ENCODE assay signal across 8 cellular contexts in genomic region chr17:48037924-48038323, GRCh38. TPM values are rescaled to one million over a fixed set of nuclear protein-coding genes. Genes with fewer than 3 reads are reported as not detected.
A peak's percentile ranks its signal among the peaks of the same experiment; 100 is the strongest.
DNase-seq lines count a peak whose midpoint lies in the region; TF ChIP-seq lines count a peak whose summit lies in the region.

No MANE protein-coding gene starts in this region.

- H3K4me2 ChIP-seq in SK-N-SH (peak overlapping the region; percentile 69; the same call in 1 of the 2 replicates), fibroblast of lung (ENCODE audit: extremely low read depth, insufficient read depth, low read length) (peak overlapping the region; percentile 59)

- POLR2A ChIA-PET in SK-N-SH (lab: Yijun Ruan, JAX), result interaction anchor here (3.1 to 3.8 kb wide), 2 partner anchors 10 to 11 kb away, joined by 8 to 34 read pairs; partner anchors contain the start of gene NFE2L1

- TF ChIP-seq RAD21 in SK-N-SH (IDR thresholded peaks at IDR 0.05; ENCODE audit: low read length), result no peak

- no peaks in the 10 kb centered on the region for H3K9me3 ChIP-seq in SK-N-SH
- no peaks in the 10 kb centered on the region for H3K9me3 ChIP-seq in fibroblast of lung (ENCODE audit: control insufficient read depth, insufficient read depth, low read depth, low read length)

- H3K36me3 ChIP-seq in SK-N-SH (replicated peaks in 1 of 2; ENCODE audit: control insufficient read depth in 1 of 2, insufficient read depth in 2 of 2, low read length in 1 of 2) (no peaks in the 10 kb centered on the region), fibroblast of lung (ENCODE audit: control insufficient read depth, insufficient read depth, low read length) (peaks cover 3% of the 10 kb centered on the region)

- H3K9me2 ChIP-seq in SK-N-SH, result no peaks in the 10 kb centered on the region

- 51% methylated on average over 8 of the region's 8 CpGs for WGBS in SK-N-SH (ENCODE audit: low lambda C conversion rate)

- H3F3A ChIP-seq in SK-N-SH (replicated peaks; ENCODE audit: insufficient read depth), result peaks cover 5% of the 10 kb centered on the region

- no peak for TF ChIP-seq EP300 in SK-N-SH (IDR thresholded peaks at IDR 0.05; ENCODE audit: borderline replicate concordance in 1 of 2, low read depth in 1 of 2, low read length in 1 of 2)

- peak overlapping the region; percentile 21 to 56; a peak in 3 of 4 replicates for H3K4me3 ChIP-seq in SK-N-SH (ENCODE audit: low read depth in 2 of 2, low read length in 1 of 2)
- H3K4me3 ChIP-seq in fibroblast of lung (replicated peaks in 1 of 4; ENCODE audit: control extremely low read depth in 1 of 4, insufficient read depth in 1 of 4, low read depth in 3 of 4, low read length in 4 of 4), result peak overlapping the region in 2 of 4 experiments; percentile 31 to 45
- H3K4me3 ChIP-seq in retinal pigment epithelial cell (ENCODE audit: low read length), result peak overlapping the region; percentile 29

- DNase-seq in EL (peak; percentile 41), SK-N-SH (no peak), fibroblast of lung (ENCODE audit: low read depth in 2 of 2) (no peak), retinal pigment epithelial cell (ENCODE audit: low read depth) (no peak), dermis blood vessel endothelial cell (no peak), hippocampal formation (lab: John Stamatoyannopoulos, UW) (no peak), cortex of kidney (lab: John Stamatoyannopoulos, UW) (no peak)
- no peak for DNase-seq in activated CD4-positive, alpha-beta T cell treated with anti-CD3 and anti-CD28 coated beads for 4 hours

- H2AFZ ChIP-seq in SK-N-SH (ENCODE audit: low read depth) (peak overlapping the region; percentile 96), fibroblast of lung (ENCODE audit: low read length) (peak overlapping the region; percentile 88)

- H3K79me2 ChIP-seq in SK-N-SH (ENCODE audit: insufficient read depth), result no peaks in the 10 kb centered on the region
- H3K79me2 ChIP-seq in fibroblast of lung (ENCODE audit: control insufficient read depth, insufficient read depth, low read length), result no peaks in the 10 kb centered on the region

- CTCF ChIA-PET in SK-N-SH (lab: Yijun Ruan, JAX), result interaction anchor here (0.6 to 31.3 kb wide), 11 partner anchors 9 to 109 kb away, joined by 3 to 1200 read pairs (median 4); partner anchors contain the start of genes NFE2L1 and SNX11

- H3K9ac ChIP-seq in SK-N-SH, result peak overlapping the region; percentile 47; the same call in 1 of the 2 replicates
- peak overlapping the region; percentile 40 for H3K9ac ChIP-seq in fibroblast of lung (ENCODE audit: insufficient read depth, low read length)

- H3K27me3 ChIP-seq in SK-N-SH (ENCODE audit: insufficient read depth), result no peaks in the 10 kb centered on the region
- H3K27me3 ChIP-seq in fibroblast of lung (ENCODE audit: control insufficient read depth, insufficient read depth, low read length), result no peaks in the 10 kb centered on the region

- H3K27ac ChIP-seq in SK-N-SH (ENCODE audit: low read depth in 2 of 2, low read length in 1 of 2) (no peak overlapping the region), fibroblast of lung (ENCODE audit: insufficient read depth, low read length) (no peak overlapping the region)

- TF ChIP-seq CTCF in SK-N-SH (IDR thresholded peaks at IDR 0.05), result no peak
- TF ChIP-seq CTCF in fibroblast of lung (conservative IDR thresholded peaks at IDR 0.05 in 1 of 2, IDR thresholded peaks at IDR 0.05 in 1 of 2; ENCODE audit: low read depth in 1 of 2, low read length in 2 of 2), result no peak
- no peak for TF ChIP-seq CTCF in retinal pigment epithelial cell (conservative IDR thresholded peaks at IDR 0.05; ENCODE audit: low read depth, low read length)

- H4K20me1 ChIP-seq in SK-N-SH (ENCODE audit: insufficient read depth) (no peaks in the 10 kb centered on the region), fibroblast of lung (ENCODE audit: control insufficient read depth, extremely low read depth, insufficient read depth, low read length) (no peaks in the 10 kb centered on the region)

- peaks cover 5 to 14% of the 10 kb centered on the region in 2 experiments; a peak in 2 of 4 replicates for H3K4me1 ChIP-seq in SK-N-SH (ENCODE audit: control insufficient read depth in 1 of 2, insufficient read depth in 2 of 2, low read depth in 1 of 2, low read length in 1 of 2)
- peaks cover 11% of the 10 kb centered on the region for H3K4me1 ChIP-seq in fibroblast of lung (ENCODE audit: control insufficient read depth, extremely low read depth, insufficient read depth, low read length)

TF ChIP-seq in SK-N-SH, 30 proteins besides CTCF, POLR2A, EP300 and RAD21:
- TF ChIP-seq TEAD4 (IDR thresholded peaks at IDR 0.05; ENCODE audit: borderline replicate concordance, insufficient read depth), result no peak
- no peak for TF ChIP-seq RFX5 (IDR thresholded peaks at IDR 0.05; ENCODE audit: low read length)
- TF ChIP-seq, protein P1, sequence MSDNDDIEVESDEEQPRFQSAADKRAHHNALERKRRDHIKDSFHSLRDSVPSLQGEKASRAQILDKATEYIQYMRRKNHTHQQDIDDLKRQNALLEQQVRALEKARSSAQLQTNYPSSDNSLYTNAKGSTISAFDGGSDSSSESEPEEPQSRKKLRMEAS (IDR thresholded peaks at IDR 0.05; ENCODE audit: low read depth), result no peak
- no peak for TF ChIP-seq FOSL2 (IDR thresholded peaks at IDR 0.05; ENCODE audit: borderline replicate concordance, low read depth)
- no peak for TF ChIP-seq MXI1 (IDR thresholded peaks at IDR 0.05; ENCODE audit: low read depth, low read length)
- no peak for TF ChIP-seq SMC3 (IDR thresholded peaks at IDR 0.05; ENCODE audit: low read depth, low read length)
- no peak for TF ChIP-seq JUND (IDR thresholded peaks at IDR 0.05)
- TF ChIP-seq ZBTB33 (IDR thresholded peaks at IDR 0.05; ENCODE audit: borderline replicate concordance, low read depth), result no peak
- TF ChIP-seq FOXJ3 (CRISPR knock-in tag; IDR thresholded peaks at IDR 0.05), result no peak
- TF ChIP-seq YY1 (IDR thresholded peaks at IDR 0.05; ENCODE audit: low read depth), result no peak
- TF ChIP-seq NFIC (IDR thresholded peaks at IDR 0.05; ENCODE audit: borderline replicate concordance), result no peak
- TF ChIP-seq, protein P2, sequence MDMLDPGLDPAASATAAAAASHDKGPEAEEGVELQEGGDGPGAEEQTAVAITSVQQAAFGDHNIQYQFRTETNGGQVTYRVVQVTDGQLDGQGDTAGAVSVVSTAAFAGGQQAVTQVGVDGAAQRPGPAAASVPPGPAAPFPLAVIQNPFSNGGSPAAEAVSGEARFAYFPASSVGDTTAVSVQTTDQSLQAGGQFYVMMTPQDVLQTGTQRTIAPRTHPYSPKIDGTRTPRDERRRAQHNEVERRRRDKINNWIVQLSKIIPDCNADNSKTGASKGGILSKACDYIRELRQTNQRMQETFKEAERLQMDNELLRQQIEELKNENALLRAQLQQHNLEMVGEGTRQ (IDR thresholded peaks at IDR 0.05; ENCODE audit: borderline replicate concordance, low read depth, low read length), result no peak
- TF ChIP-seq MEF2A (IDR thresholded peaks at IDR 0.05; ENCODE audit: borderline replicate concordance, low read depth), result no peak
- TF ChIP-seq, protein P3, sequence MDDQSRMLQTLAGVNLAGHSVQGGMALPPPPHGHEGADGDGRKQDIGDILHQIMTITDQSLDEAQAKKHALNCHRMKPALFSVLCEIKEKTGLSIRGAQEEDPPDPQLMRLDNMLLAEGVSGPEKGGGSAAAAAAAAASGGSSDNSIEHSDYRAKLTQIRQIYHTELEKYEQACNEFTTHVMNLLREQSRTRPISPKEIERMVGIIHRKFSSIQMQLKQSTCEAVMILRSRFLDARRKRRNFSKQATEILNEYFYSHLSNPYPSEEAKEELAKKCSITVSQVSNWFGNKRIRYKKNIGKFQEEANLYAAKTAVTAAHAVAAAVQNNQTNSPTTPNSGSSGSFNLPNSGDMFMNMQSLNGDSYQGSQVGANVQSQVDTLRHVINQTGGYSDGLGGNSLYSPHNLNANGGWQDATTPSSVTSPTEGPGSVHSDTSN (IDR thresholded peaks at IDR 0.05), result no peak
- TF ChIP-seq RCOR1 (IDR thresholded peaks at IDR 0.05; ENCODE audit: low read length), result no peak
- TF ChIP-seq GATA2 (CRISPR knock-in tag; IDR thresholded peaks at IDR 0.05), result no peak
- no peak for TF ChIP-seq RXRA (IDR thresholded peaks at IDR 0.05; ENCODE audit: borderline replicate concordance, low read depth)
- no peak for TF ChIP-seq ELF1 (IDR thresholded peaks at IDR 0.05)
TF ChIP-seq in SK-N-SH: peak in this region for 0.

RNA-seq across cellular contexts. Expression of gene COPZ2, which starts 0.3 kb away (rescaled TPM):
- polyA plus RNA-seq in SK-N-SH (2012; rRNA removed) (31.2 and 36.9 TPM in 2 replicates), fibroblast of lung (97.9 and 104 TPM in 2 replicates)
- polyA plus RNA-seq in SK-N-SH (2012; cell fraction: cytosol; rRNA removed), result 35.6 and 43.6 TPM in 2 replicates
- 29.6 and 30.5 TPM in 2 replicates for polyA plus RNA-seq in SK-N-SH (2012; cell fraction: nucleus; rRNA removed)
- total RNA-seq in fibroblast of lung (49.8 and 63.1 TPM in 2 replicates), dermis blood vessel endothelial cell (3.8 and 6.5 TPM in 2 replicates)
- 130 and 148 TPM in 2 replicates for polyA plus RNA-seq in fibroblast of lung (2012)
- 61.9 and 91.5 TPM in 2 replicates for polyA minus RNA-seq in fibroblast of lung (ENCODE audit: low replicate concordance)

RNA-seq across cellular contexts. Expression of gene NFE2L1, which starts 10.2 kb away (rescaled TPM):
- 159 and 174 TPM in 2 replicates for polyA plus RNA-seq in SK-N-SH (2012; rRNA removed)
- 128 and 192 TPM in 2 replicates for polyA plus RNA-seq in SK-N-SH (2012; cell fraction: cytosol; rRNA removed)
- polyA plus RNA-seq in SK-N-SH (2012; cell fraction: nucleus; rRNA removed), result 135 and 166 TPM in 2 replicates
- 90.4 and 162 TPM in 2 replicates for total RNA-seq in fibroblast of lung
- polyA plus RNA-seq in fibroblast of lung, result 170 and 200 TPM in 2 replicates
- 119 and 162 TPM in 2 replicates for polyA plus RNA-seq in fibroblast of lung (2012)
- polyA minus RNA-seq in fibroblast of lung (ENCODE audit: low replicate concordance), result 172 and 227 TPM in 2 replicates
- 95.1 and 209 TPM in 2 replicates for total RNA-seq in dermis blood vessel endothelial cell
